ENCODE assay signal across 8 cellular contexts in genomic region chr20:50320910-50321796, GRCh38.
DNase-seq lines count a peak whose midpoint lies in the region; ATAC-seq and TF ChIP-seq lines count a peak whose summit lies in the region.

No MANE protein-coding gene starts in this region.

- H3K27me3 Mint-ChIP-seq in T-helper 17 cell: peaks cover 51% of the 10 kb centered on the region
- peaks cover 5% of the 10 kb centered on the region for H3K27me3 Mint-ChIP-seq in osteocyte (ENCODE audit: unreplicated experiment)

- H3K27ac Mint-ChIP-seq in T-helper 17 cell (no peak overlapping the region), osteocyte (ENCODE audit: unreplicated experiment) (peak overlapping the region; percentile 75)

- H3K36me3 Mint-ChIP-seq in T-helper 17 cell (ENCODE audit: low read depth): peaks cover 3% of the 10 kb centered on the region
- H3K36me3 Mint-ChIP-seq in osteocyte (ENCODE audit: unreplicated experiment): no peaks in the 10 kb centered on the region

- H3K4me1 Mint-ChIP-seq in T-helper 17 cell (peaks cover 7% of the 10 kb centered on the region), osteocyte (ENCODE audit: unreplicated experiment) (peaks cover 25% of the 10 kb centered on the region)

- peak overlapping the region; percentile 48 for H3K4me3 ChIP-seq in fibroblast of mammary gland (ENCODE audit: control insufficient read depth, low read depth, low read length)

- no peak for TF ChIP-seq CTCF in fibroblast of mammary gland (conservative IDR thresholded peaks at IDR 0.05; ENCODE audit: control insufficient read depth, insufficient read depth, low read depth, low read length)
- no peak for TF ChIP-seq CTCF in osteocyte (IDR thresholded peaks at IDR 0.05)

- no peak for ATAC-seq in T-helper 17 cell
- no peak for ATAC-seq in HG03520 (IDR thresholded peaks at IDR 0.05; ENCODE audit: unreplicated experiment)

- DNase-seq in DMS153 (lab: John Stamatoyannopoulos, UW) (peak; percentile 13), DMS153 treated with DMSO at 0.1 percent for 48 hours (lab: John Stamatoyannopoulos, UW; ENCODE audit: unreplicated experiment) (no peak), T-helper 17 cell (no peak), fibroblast of mammary gland (ENCODE audit: low read depth) (peak; percentile 94), osteocyte (ENCODE audit: extremely low spot score, unreplicated experiment) (peak; percentile 89), germinal center (ENCODE audit: low spot score) (no peak)
- DNase-seq in stimulated activated naive CD4-positive, alpha-beta T cell treated with Interleukin-2 at 50 U/mL for 16 hours (lab: John Stamatoyannopoulos, UW): no peak

- H3K9me3 Mint-ChIP-seq in osteocyte (ENCODE audit: unreplicated experiment): peaks cover 5% of the 10 kb centered on the region

- H3K4me3 Mint-ChIP-seq in T-helper 17 cell: peak overlapping the region; percentile 12
- H3K4me3 Mint-ChIP-seq in osteocyte (ENCODE audit: unreplicated experiment): peak overlapping the region; percentile 2

- no peaks in the 10 kb centered on the region for H3K9me3 ChIP-seq in T-helper 17 cell (ENCODE audit: control insufficient read depth, low read length, poor library complexity, severe bottlenecking)

Comparison
In these comparisons a context has a peak if more than half of its experiments do, and no peak if none do; other contexts are left out.
1. DNase-seq: peak in DMS153 (single experiment), fibroblast of mammary gland (single experiment) and osteocyte (single experiment); none in DMS153 treated with DMSO at 0.1 percent for 48 hours (single experiment), T-helper 17 cell (0 of 3), stimulated activated naive CD4-positive, alpha-beta T cell treated with Interleukin-2 at 50 U/mL for 16 hours (single experiment) and germinal center (single experiment).